In the genomic region with DNA sequence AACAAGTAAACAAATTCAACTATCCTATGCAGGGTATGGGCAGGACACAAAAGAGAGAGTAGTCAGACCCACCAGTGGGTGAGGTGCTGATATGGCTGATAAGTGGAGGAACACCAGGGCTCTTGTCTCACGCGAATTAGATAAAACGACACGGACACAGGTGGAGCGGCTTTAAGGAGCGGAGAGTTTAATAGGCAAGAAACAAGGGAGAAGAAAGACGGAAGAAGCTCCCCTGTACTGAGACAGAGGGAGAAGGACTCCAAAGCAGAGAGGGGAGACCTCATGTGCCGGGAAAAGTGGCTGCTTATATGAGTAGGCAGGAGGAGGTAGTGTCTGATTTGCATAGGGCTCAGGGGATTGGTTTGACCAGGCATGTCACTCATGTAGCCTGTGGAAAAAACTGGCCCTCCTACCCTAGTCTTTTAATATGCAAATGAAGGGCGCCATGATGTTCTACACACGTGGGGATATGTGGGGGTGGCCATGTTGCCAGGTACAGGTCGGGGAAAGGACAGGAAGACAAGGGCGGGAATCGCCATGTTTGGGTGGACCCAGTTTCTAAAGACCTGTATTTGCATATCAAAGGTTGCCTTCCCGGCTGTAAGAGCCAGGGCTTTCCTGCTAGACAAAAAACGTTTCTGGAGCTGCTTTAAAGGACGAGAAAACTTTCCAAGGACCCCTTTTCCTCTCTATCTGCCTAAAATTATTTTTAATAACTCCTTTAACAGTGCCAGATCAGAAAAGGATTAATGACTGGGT, we compare ENCODE assay signal across 8 cellular contexts. TPM values are rescaled to one million over a fixed set of nuclear protein-coding genes. Genes with fewer than 3 reads are reported as not detected.
DNase-seq lines count a peak whose midpoint lies in the region; ATAC-seq and TF ChIP-seq lines count a peak whose summit lies in the region.

No MANE protein-coding gene starts in this region.

- peak overlapping the region; percentile 31 for H3K4me3 ChIP-seq in kidney epithelial cell (ENCODE audit: low read depth, low read length)

- H3K27me3 ChIP-seq in kidney epithelial cell (ENCODE audit: control insufficient read depth, insufficient read depth, low read length) = no peaks in the 10 kb centered on the region

- peak; percentile 66 for DNase-seq in GM10248 (ENCODE audit: extremely low spot score)
- DNase-seq in NCI-H1436 treated with DMSO at 0.1 percent for 48 hours (lab: John Stamatoyannopoulos, UW) = peak; percentile 94
- DNase-seq in activated CD4-positive, CD25-positive, alpha-beta regulatory T cell treated with anti-CD3 and anti-CD28 coated beads, Interleukin-2, amount 50 U/mL, for 16 hours (ENCODE audit: low read depth, low spot score) = peak; percentile 51
- peak; percentile 28 to 48 for DNase-seq in cerebellar nuclear complex (lab: John Stamatoyannopoulos, UW)
- DNase-seq in kidney epithelial cell (ENCODE audit: low read depth) = peak; percentile 83
- DNase-seq in stimulated activated CD4-positive, alpha-beta T cell treated with anti-CD3 and anti-CD28 coated beads, Interleukin-1b, Interleukin-23, amount 100 ng/mL, for 1 hour (ENCODE audit: low read depth in 2 of 2) = peak; percentile 40 to 58
- DNase-seq in AG08396 (ENCODE audit: low spot score) = no peak

- TF ChIP-seq CTCF in GM10248 (IDR thresholded peaks at IDR 0.05; ENCODE audit: control extremely low read depth, extremely low read depth, low read depth, missing control alignments) (no peak), kidney epithelial cell (IDR thresholded peaks at IDR 0.05; ENCODE audit: insufficient read depth, low read length, poor library complexity, severe bottlenecking) (no peak)

- H3K36me3 ChIP-seq in kidney epithelial cell (ENCODE audit: control insufficient read depth, insufficient read depth, low read length) = no peaks in the 10 kb centered on the region

- peak; percentile 85 for ATAC-seq in HG02571 (IDR thresholded peaks at IDR 0.05; ENCODE audit: unreplicated experiment)

- CTCF ChIA-PET in GM10248 (lab: Yijun Ruan, JAX) = interaction anchor here (0.9 to 2.3 kb wide), 8 partner anchors 17 to 168 kb away, joined by 3 to 6 read pairs (median 4); no protein-coding TSS in a partner anchor

- POLR2A ChIA-PET in GM10248 (lab: Yijun Ruan, JAX) = interaction anchor here (0.6 to 3.0 kb wide), 5 partner anchors 9 to 301 kb away, joined by 3 to 19 read pairs (median 4); no protein-coding TSS in a partner anchor

RNA-seq across cellular contexts. Expression of gene RPGRIP1, which starts 28.8 kb away (rescaled TPM):
- total RNA-seq in kidney epithelial cell = not detected in 2 replicates

RNA-seq across cellular contexts. Expression of gene HNRNPC, which starts 39.4 kb away (rescaled TPM):
- total RNA-seq in kidney epithelial cell = 723 and 773 TPM in 2 replicates
